In the genomic region with DNA sequence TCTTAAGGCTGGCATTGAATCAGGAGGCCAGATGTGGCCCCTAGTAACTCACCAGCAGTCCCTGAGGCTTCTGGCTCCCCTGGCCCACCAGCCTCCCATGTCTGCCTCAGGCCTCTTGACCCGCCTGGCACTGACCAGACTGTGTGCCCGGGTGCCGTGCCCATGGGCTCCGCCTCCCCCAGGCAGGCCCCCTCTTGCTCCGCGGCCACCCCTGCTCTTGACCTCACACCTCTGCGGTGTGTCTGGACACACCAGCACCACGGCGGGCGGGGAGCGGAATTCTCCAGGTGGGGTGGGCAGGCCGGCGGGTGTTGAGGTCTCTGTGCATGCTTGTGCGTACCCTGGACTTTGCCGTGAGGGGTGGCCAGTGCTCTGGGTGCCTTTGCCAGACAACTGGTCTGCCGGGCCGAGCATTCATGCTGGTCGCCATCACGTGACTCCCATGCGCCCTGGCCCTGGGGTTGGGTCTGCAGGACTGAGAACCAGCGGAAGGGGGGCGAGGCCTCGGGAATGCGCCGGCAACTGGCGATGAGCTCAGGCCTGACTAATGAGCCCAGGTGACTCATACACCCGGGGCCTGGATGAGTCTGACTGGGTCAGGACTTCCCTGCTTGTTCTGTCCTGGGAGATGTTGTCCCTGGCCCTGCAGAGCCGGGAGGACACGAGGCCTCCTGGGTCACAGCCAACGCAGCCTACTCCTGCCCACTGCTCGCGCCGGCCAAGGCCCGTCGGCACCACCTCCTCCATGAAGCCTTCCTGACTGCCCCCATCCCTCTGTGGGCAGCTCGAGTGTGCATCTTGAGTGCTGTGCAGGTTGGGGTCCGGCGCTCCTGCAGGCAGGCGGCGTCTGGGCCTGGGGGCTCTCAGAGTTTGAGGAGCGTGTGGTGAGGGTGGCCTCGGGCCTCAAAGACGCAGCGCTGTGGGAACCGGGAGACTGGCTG, we compare ENCODE assay signal across 10 cellular contexts. TPM values are rescaled to one million over a fixed set of nuclear protein-coding genes. Genes with fewer than 3 reads are reported as not detected.
A peak's percentile ranks its signal among the peaks of the same experiment; 100 is the strongest.
DNase-seq lines count a peak whose midpoint lies in the region; ATAC-seq, FAIRE-seq and TF ChIP-seq lines count a peak whose summit lies in the region.
"Had no signal": no experiment of that assay in that cellular context is flagged by ENCODE, and none has a peak within 500 bp of the region (broad histone marks: within the 10 kb centered on the region; RNA-seq: fewer than 3 reads in every experiment).

No MANE protein-coding gene starts in this region.

- no peaks in the 10 kb centered on the region for H3K36me3 Mint-ChIP-seq in activated T-cell treated with anti-CD3 and anti-CD28 coated beads, Interleukin-2, amount 50 U/mL, for 4 hours (ENCODE audit: insufficient read depth)

- TF ChIP-seq CTCF in heart left ventricle (IDR thresholded peaks at IDR 0.05) = no peak
- no peak for TF ChIP-seq CTCF in sigmoid colon (IDR thresholded peaks at IDR 0.05)
- no peak for TF ChIP-seq CTCF in colonic mucosa (IDR thresholded peaks at IDR 0.05)

- intact Hi-C loops in heart left ventricle (cut with DNase I) (no loop called here), sigmoid colon (cut with DNase I) (no loop called here), colonic mucosa (cut with DNase I) (no loop called here)

- H3K4me1 ChIP-seq in adipocyte (ENCODE audit: control insufficient read depth, insufficient read depth, low read length) (peaks cover 17% of the 10 kb centered on the region), heart left ventricle (peaks cover 0 to 40% (median 19%) of the 10 kb centered on the region in 12 donors), sigmoid colon (peaks cover 0 to 43% (median 18%) of the 10 kb centered on the region in 4 donors), colonic mucosa (no peaks in the 10 kb centered on the region)
- no peaks in the 10 kb centered on the region for H3K4me1 ChIP-seq in effector memory CD4-positive, alpha-beta T cell (ENCODE audit: control insufficient read depth, insufficient read depth, low read length, poor library complexity, severe bottlenecking)

- peak in 1 of 4 donors; percentile 70 for TF ChIP-seq EP300 in sigmoid colon (IDR thresholded peaks at IDR 0.05)

- peaks cover 5% of the 10 kb centered on the region for H3K27me3 Mint-ChIP-seq in activated T-cell treated with anti-CD3 and anti-CD28 coated beads, Interleukin-2, amount 50 U/mL, for 4 hours (ENCODE audit: low read depth)

- peak; percentile 62 for FAIRE-seq in H54 (lab: Jason Lieb, UNC)
- FAIRE-seq: GM12891 had no signal

- H3K4me3 Mint-ChIP-seq in activated T-cell treated with anti-CD3 and anti-CD28 coated beads, Interleukin-2, amount 50 U/mL, for 4 hours = no peak overlapping the region

- TF ChIP-seq POLR2A in H54 (IDR thresholded peaks at IDR 0.05; ENCODE audit: low read depth, low read length) (no peak), heart left ventricle (IDR thresholded peaks at IDR 0.05) (no peak), sigmoid colon (IDR thresholded peaks at IDR 0.05) (no peak)

- H3K9me3 Mint-ChIP-seq in activated T-cell treated with anti-CD3 and anti-CD28 coated beads, Interleukin-2, amount 50 U/mL, for 4 hours = no peaks in the 10 kb centered on the region

- H3K9me3 ChIP-seq in adipocyte (ENCODE audit: control insufficient read depth, low read length) (no peaks in the 10 kb centered on the region), heart left ventricle (no peaks in the 10 kb centered on the region), sigmoid colon (no peaks in the 10 kb centered on the region), colonic mucosa (no peaks in the 10 kb centered on the region)
- no peaks in the 10 kb centered on the region for H3K9me3 ChIP-seq in effector memory CD4-positive, alpha-beta T cell (ENCODE audit: control insufficient read depth, low read length)

- ATAC-seq in heart left ventricle = peak; percentile 66 to 83 (median 70)
- no peak for ATAC-seq in activated T-cell treated with anti-CD3 and anti-CD28 coated beads, Interleukin-2, amount 50 U/mL, for 4 hours

- DNase-seq in H54 (ENCODE audit: insufficient read length, low spot score) (peak; percentile 100), adipocyte (ENCODE audit: low read depth) (peak; percentile 86), heart left ventricle (peak in 2 of 5 donors; percentile 81 to 89), sigmoid colon (peak; percentile 94), germinal center (ENCODE audit: low spot score) (no peak), colonic mucosa (no peak)
- no peak for DNase-seq in effector memory CD4-positive, alpha-beta T cell
- DNase-seq in activated T-cell treated with anti-CD3 and anti-CD28 coated beads, Interleukin-2, amount 50 U/mL, for 4 hours = no peak
- DNase-seq: activated CD4-positive, CD25-positive, alpha-beta regulatory T cell treated with anti-CD3 and anti-CD28 coated beads, Interleukin-2, amount 50 U/mL, for 72 hours had no signal

- H3K4me1 Mint-ChIP-seq in activated T-cell treated with anti-CD3 and anti-CD28 coated beads, Interleukin-2, amount 50 U/mL, for 4 hours (ENCODE audit: low read depth) = no peaks in the 10 kb centered on the region

- 72 to 79% (median 77%) methylated on average over 34 to 45 of the region's 45 CpGs for WGBS in heart left ventricle, 4 donors
- 63 to 78% methylated on average over 45 of the region's 45 CpGs for WGBS in sigmoid colon, 2 donors

- H3K36me3 ChIP-seq in adipocyte (ENCODE audit: control insufficient read depth, insufficient read depth, low read length, severe bottlenecking) (no peaks in the 10 kb centered on the region), heart left ventricle (no peaks in the 10 kb centered on the region), sigmoid colon (no peaks in the 10 kb centered on the region), colonic mucosa (no peaks in the 10 kb centered on the region)
- no peaks in the 10 kb centered on the region for H3K36me3 ChIP-seq in effector memory CD4-positive, alpha-beta T cell (ENCODE audit: control insufficient read depth, insufficient read depth, low read length)

- H3K27ac ChIP-seq in heart left ventricle = peak overlapping the region in 3 of 12 donors; percentile 28 to 54 (median 44)
- peak overlapping the region; percentile 33 to 75 (median 61) for H3K27ac ChIP-seq in sigmoid colon
- no peak overlapping the region for H3K27ac ChIP-seq in effector memory CD4-positive, alpha-beta T cell (ENCODE audit: insufficient read depth, low read length, poor library complexity, severe bottlenecking)
- H3K27ac ChIP-seq in colonic mucosa = no peak overlapping the region

- H3K4me3 ChIP-seq in adipocyte (ENCODE audit: low read length) (no peak overlapping the region), heart left ventricle (no peak overlapping the region), sigmoid colon (no peak overlapping the region), colonic mucosa (no peak overlapping the region)
- no peak overlapping the region for H3K4me3 ChIP-seq in effector memory CD4-positive, alpha-beta T cell (ENCODE audit: insufficient read depth, low read depth, low read length, poor library complexity, severe bottlenecking)

- H3K9ac ChIP-seq in adipocyte (ENCODE audit: low read length) (peak overlapping the region; percentile 34), colonic mucosa (ENCODE audit: low read depth in 2 of 2, low read length in 2 of 2) (no peak overlapping the region)

- H3K27me3 ChIP-seq in adipocyte (replicated peaks; ENCODE audit: control insufficient read depth, insufficient read depth, low read length) (no peaks in the 10 kb centered on the region), heart left ventricle (no peaks in the 10 kb centered on the region), sigmoid colon (no peaks in the 10 kb centered on the region), colonic mucosa (no peaks in the 10 kb centered on the region)
- H3K27me3 ChIP-seq in effector memory CD4-positive, alpha-beta T cell (replicated peaks; ENCODE audit: control insufficient read depth, insufficient read depth, low read length, poor library complexity, severe bottlenecking) = no peaks in the 10 kb centered on the region

RNA-seq across cellular contexts. Expression of gene COL18A1, which starts 22.6 kb away (rescaled TPM):
- total RNA-seq in heart left ventricle (100 to 1,000 TPM in 2 of 9 donors, 10 to 100 TPM in 7; 31.7 to 109 (median 59.0) TPM), sigmoid colon (100 to 1,000 TPM in 3 of 4 donors, 10 to 100 TPM in 1; 39.7 to 197 (median 103) TPM), colonic mucosa (10 to 100 TPM in 1 of 2 donors, 1 to 10 TPM in 1; 8.4 to 22.3 TPM)
- polyA plus RNA-seq in heart left ventricle (10 to 100 TPM; 38.9 to 65.6 TPM), sigmoid colon (10 to 100 TPM in 1 of 3 donors, 1 to 10 TPM in 2; 4.4 to 34.8 (median 5.4) TPM)
- 10 to 100 TPM; 15.0 to 19.9 (median 15.4) TPM for total RNA-seq in activated T-cell treated with anti-CD3 and anti-CD28 coated beads, Interleukin-2, amount 50 U/mL, for 4 hours

Comparison
In these comparisons a context has a peak if more than half of its experiments do, and no peak if none do; other contexts are left out.
1. DNase-seq: peak in H54 (single experiment), adipocyte (single experiment) and sigmoid colon (single experiment); none in germinal center (single experiment), effector memory CD4-positive, alpha-beta T cell (0 of 3), colonic mucosa (single experiment) and activated T-cell treated with anti-CD3 and anti-CD28 coated beads, Interleukin-2, amount 50 U/mL, for 4 hours (single experiment).
2. ATAC-seq: peak in heart left ventricle (4 of 4); none in activated T-cell treated with anti-CD3 and anti-CD28 coated beads, Interleukin-2, amount 50 U/mL, for 4 hours (0 of 2).
3. H3K27ac ChIP-seq: peak in sigmoid colon (4 of 4); none in effector memory CD4-positive, alpha-beta T cell (single experiment) and colonic mucosa (single experiment).